Comparison of ENCODE assay signal across 16 cellular contexts in genomic region chr7:18541871-18542212, GRCh38. TPM values are rescaled to one million over a fixed set of nuclear protein-coding genes. Genes with fewer than 3 reads are reported as not detected.
DNase-seq lines count a peak whose midpoint lies in the region; ATAC-seq and TF ChIP-seq lines count a peak whose summit lies in the region.
"Had no signal": no experiment of that assay in that cellular context is flagged by ENCODE, and none has a peak within 500 bp of the region (broad histone marks: within the 10 kb centered on the region; RNA-seq: fewer than 3 reads in every experiment).

No MANE protein-coding gene starts in this region.

- TF ChIP-seq CTCF in left ventricle myocardium inferior (IDR thresholded peaks at IDR 0.05; ENCODE audit: borderline replicate concordance) (no peak), ascending aorta (IDR thresholded peaks at IDR 0.05) (no peak), nephron (IDR thresholded peaks at IDR 0.05; ENCODE audit: unreplicated experiment in 3 of 3) (no peak), uterus (IDR thresholded peaks at IDR 0.05) (no peak), spleen (IDR thresholded peaks at IDR 0.05 in 8 of 11, conservative IDR thresholded peaks at IDR 0.05 in 3 of 11) (no peak), type B pancreatic cell (conservative IDR thresholded peaks at IDR 0.05) (no peak)

- no peak for DNase-seq in left ventricle myocardium inferior
- DNase-seq in right cardiac atrium, result no peak
- DNase-seq in ascending aorta (ENCODE audit: low spot score in 2 of 2), result no peak
- no peak for DNase-seq in uterus
- no peak for DNase-seq in spleen
- no peak for DNase-seq in type B pancreatic cell (ENCODE audit: extremely low spot score, unreplicated experiment)
- DNase-seq in NCI-H2081 treated with DMSO at 0.1 percent for 48 hours (lab: John Stamatoyannopoulos, UW), result no peak
- DNase-seq: COR-L47, NCI-H187 treated with DMSO at 0.1 percent for 48 hours, NCI-H2171, NCI-H774 had no signal

- no peaks in the 10 kb centered on the region for H3K9me3 Mint-ChIP-seq in nephron
- no peaks in the 10 kb centered on the region for H3K9me3 Mint-ChIP-seq in type B pancreatic cell

- TF ChIP-seq POLR2A in uterus (IDR thresholded peaks at IDR 0.05) (no peak), spleen (IDR thresholded peaks at IDR 0.05) (no peak)

- WGBS in right cardiac atrium, result 82% methylated on average over 6 of the region's 6 CpGs
- 86 to 93% (median 90%) methylated on average over 6 of the region's 6 CpGs for WGBS in spleen, 5 donors

- no peaks in the 10 kb centered on the region for H3K9me3 ChIP-seq in left ventricle myocardium inferior (replicated peaks)
- no peaks in the 10 kb centered on the region for H3K9me3 ChIP-seq in right cardiac atrium (ENCODE audit: control insufficient read depth, low read length)
- H3K9me3 ChIP-seq in ascending aorta, result no peaks in the 10 kb centered on the region
- H3K9me3 ChIP-seq in uterus, result no peaks in the 10 kb centered on the region
- H3K9me3 ChIP-seq in spleen, result no peaks in the 10 kb centered on the region
- H3K9me3 ChIP-seq: HAP-1, MG63 had no signal

- no peak for ATAC-seq in right cardiac atrium
- ATAC-seq: HepG2 had no signal

- H3K27ac ChIP-seq in left ventricle myocardium inferior (replicated peaks) (peak overlapping the region; percentile 69), right cardiac atrium (ENCODE audit: low read length) (no peak overlapping the region), ascending aorta (peak overlapping the region; percentile 60 to 68), uterus (peak overlapping the region; percentile 53 to 64), spleen (no peak overlapping the region)
- H3K27ac ChIP-seq: C4-2B had no signal

- H3K4me1 ChIP-seq in left ventricle myocardium inferior (peaks cover 45% of the 10 kb centered on the region), right cardiac atrium (ENCODE audit: control insufficient read depth, insufficient read depth, low read length) (peaks cover 1% of the 10 kb centered on the region), ascending aorta (peaks cover 0 to 27% of the 10 kb centered on the region in 2 donors), uterus (peaks cover 0 to 4% of the 10 kb centered on the region in 2 donors), spleen (peaks cover 0 to 17% (median 0%) of the 10 kb centered on the region in 6 donors)

- H3K27me3 Mint-ChIP-seq in nephron (ENCODE audit: low read depth), result no peaks in the 10 kb centered on the region
- H3K27me3 Mint-ChIP-seq in type B pancreatic cell, result no peaks in the 10 kb centered on the region

- no peaks in the 10 kb centered on the region for H3K27me3 ChIP-seq in left ventricle myocardium inferior (ENCODE audit: low read depth)
- H3K27me3 ChIP-seq in right cardiac atrium (ENCODE audit: control insufficient read depth, insufficient read depth), result no peaks in the 10 kb centered on the region
- H3K27me3 ChIP-seq in ascending aorta, result no peaks in the 10 kb centered on the region
- no peaks in the 10 kb centered on the region for H3K27me3 ChIP-seq in uterus
- no peaks in the 10 kb centered on the region for H3K27me3 ChIP-seq in spleen (replicated peaks in 1 of 7)
- H3K27me3 ChIP-seq: MG63 had no signal

- H3K36me3 ChIP-seq in left ventricle myocardium inferior, result no peaks in the 10 kb centered on the region
- no peaks in the 10 kb centered on the region for H3K36me3 ChIP-seq in ascending aorta
- H3K36me3 ChIP-seq in uterus, result no peaks in the 10 kb centered on the region
- H3K36me3 ChIP-seq in spleen, result peaks cover 0 to 6% (median 0%) of the 10 kb centered on the region in 6 donors
- H3K36me3 ChIP-seq: MG63 had no signal

- H3K4me3 Mint-ChIP-seq in nephron, result no peak overlapping the region
- H3K4me3 Mint-ChIP-seq in type B pancreatic cell, result no peak overlapping the region

- intact Hi-C loops in left ventricle myocardium inferior (cut with micrococcal nuclease) (no loop called here), right cardiac atrium (cut with DNase I) (no loop called here), ascending aorta (cut with DNase I) (no loop called here), uterus (cut with DNase I; ENCODE audit: low total_unique reads) (no loop called here), spleen (cut with DNase I; ENCODE audit: low total_unique reads) (no loop called here)

- no peak overlapping the region for H3K4me3 ChIP-seq in left ventricle myocardium inferior
- no peak overlapping the region for H3K4me3 ChIP-seq in right cardiac atrium (ENCODE audit: low read length)
- peak overlapping the region in 1 of 2 donors; percentile 26 for H3K4me3 ChIP-seq in ascending aorta
- no peak overlapping the region for H3K4me3 ChIP-seq in uterus
- H3K4me3 ChIP-seq in spleen, result no peak overlapping the region
- H3K4me3 ChIP-seq: HAP-1, MG63 had no signal

- peak overlapping the region; percentile 81 to 84 (median 84) for H3K27ac Mint-ChIP-seq in nephron
- H3K27ac Mint-ChIP-seq in type B pancreatic cell, result no peak overlapping the region

- H3K4me1 Mint-ChIP-seq in nephron (peaks cover 40% of the 10 kb centered on the region), type B pancreatic cell (ENCODE audit: unreplicated experiment) (no peaks in the 10 kb centered on the region)

- no peaks in the 10 kb centered on the region for H3K36me3 Mint-ChIP-seq in nephron (ENCODE audit: low read depth)
- H3K36me3 Mint-ChIP-seq in type B pancreatic cell, result no peaks in the 10 kb centered on the region

RNA-seq across cellular contexts. Expression of gene HDAC9, which starts 46.3 kb away (rescaled TPM):
- 39.6 TPM for total RNA-seq in left ventricle myocardium inferior
- total RNA-seq in right cardiac atrium, result 10 to 100 TPM; 22.2 to 42.2 (median 28.0) TPM
- 5.5 TPM for polyA plus RNA-seq in right cardiac atrium
- 33.4 TPM for total RNA-seq in ascending aorta
- 10 to 100 TPM; 54.8 to 96.2 (median 87.2) TPM for total RNA-seq in uterus
- 100 to 1,000 TPM in 1 of 7 donors, 10 to 100 TPM in 6; 62.2 to 100 (median 73.4) TPM for total RNA-seq in spleen
- polyA plus RNA-seq in spleen, result 10 to 100 TPM; 15.9 to 18.9 (median 18.9) TPM
- 6.8 and 8.9 TPM in 2 replicates for total RNA-seq in type B pancreatic cell (ENCODE audit: low replicate concordance)

Comparison
In these comparisons a context has a peak if more than half of its experiments do, and no peak if none do; other contexts are left out.
1. H3K27ac ChIP-seq: peak in left ventricle myocardium inferior (single experiment), ascending aorta (2 of 2) and uterus (2 of 2); none in right cardiac atrium (single experiment) and spleen (0 of 8).